In genomic region chr12:19201653-19202052, GRCh38 we compare ENCODE assay signal across 29 cellular contexts.
A peak's percentile ranks its signal among the peaks of the same experiment; 100 is the strongest.
DNase-seq lines count a peak whose midpoint lies in the region; ATAC-seq, FAIRE-seq and TF ChIP-seq lines count a peak whose summit lies in the region.
"Had no signal": no experiment of that assay in that cellular context is flagged by ENCODE, and none has a peak within 500 bp of the region (broad histone marks: within the 10 kb centered on the region; RNA-seq: fewer than 3 reads in every experiment).

No MANE protein-coding gene starts in this region.

- intact Hi-C loops in right lobe of liver (cut with DNase I) (no loop called here), HepG2 (cut with micrococcal nuclease; ENCODE audit: unreplicated experiment) (no loop called here)

- peak in 3 of 4 donors; percentile 28 to 74 (median 28) for ATAC-seq in right lobe of liver
- ATAC-seq in HepG2 = no peak
- ATAC-seq: activated CD4-positive, alpha-beta T cell treated with anti-CD3 and anti-CD28 coated beads for 36 hours; activated CD8-positive, alpha-beta T cell treated with anti-CD3 and anti-CD28 coated beads, Interleukin-2, amount 10 ng/mL, durations not matched to agents 7 days and 5 days; CD8-positive, alpha-beta T cell; left ventricle myocardium superior; Panc1; stimulated activated naive CD8-positive, alpha-beta T cell treated with anti-CD3 and anti-CD28 coated beads, Interleukin-15, amount 100 ng/mL, for 72 hours had no signal

- WGBS in right lobe of liver (ENCODE audit: insufficient coverage, low coverage, low lambda C conversion rate, missing lambda C conversion rate) = 57% methylated on average over 3 of the region's 3 CpGs
- 97% methylated on average over 3 of the region's 3 CpGs for WGBS in HepG2 (ENCODE audit: low lambda C conversion rate)

- POLR2A ChIA-PET in HepG2 (lab: Yijun Ruan, JAX) = no interaction called here

- in situ Hi-C loops in HepG2 (cut with HindIII; ENCODE audit: extremely low pct_ligation_motif_present, low pct_unique_long_range_greater_than_20kb) = no loop called here

- TF ChIP-seq POLR2A in right lobe of liver (IDR thresholded peaks at IDR 0.05) (no peak), HepG2 (IDR thresholded peaks at IDR 0.05; ENCODE audit: insufficient read depth in 1 of 2, low read depth in 2 of 2, low read length in 2 of 2) (no peak), Peyer's patch (IDR thresholded peaks at IDR 0.05) (no peak)

- H4K20me1 ChIP-seq in HepG2 (ENCODE audit: insufficient read depth, low read length) = no peaks in the 10 kb centered on the region

- H3K27ac ChIP-seq in right lobe of liver = no peak overlapping the region
- no peak overlapping the region for H3K27ac ChIP-seq in HepG2 (ENCODE audit: extremely low read length, insufficient read depth, low read length)
- H3K27ac ChIP-seq in Peyer's patch = no peak overlapping the region
- H3K27ac ChIP-seq: brain microvascular endothelial cell had no signal

- BruUV-seq in HepG2 (replicated peaks; lab: Mats Ljungman, UMichigan) = no TSS peak

- TF ChIP-seq RAD21 in HepG2 (CRISPR knock-in tag; IDR thresholded peaks at IDR 0.05) = no peak

- H3K9me3 ChIP-seq in right lobe of liver (no peaks in the 10 kb centered on the region), HepG2 (ENCODE audit: low read length) (no peaks in the 10 kb centered on the region), adipocyte (ENCODE audit: control insufficient read depth, low read length) (no peaks in the 10 kb centered on the region), Peyer's patch (no peaks in the 10 kb centered on the region)
- H3K9me3 ChIP-seq: HAP-1, right atrium auricular region had no signal

- H3K4me3 ChIP-seq in right lobe of liver = no peak overlapping the region
- H3K4me3 ChIP-seq in HepG2 (replicated peaks in 1 of 3; ENCODE audit: insufficient read depth in 1 of 3, low read depth in 2 of 3, low read length in 3 of 3) = no peak overlapping the region
- no peak overlapping the region for H3K4me3 ChIP-seq in adipocyte (ENCODE audit: low read length)
- H3K4me3 ChIP-seq in Peyer's patch = no peak overlapping the region
- H3K4me3 ChIP-seq: HAP-1, right atrium auricular region had no signal

- TF ChIP-seq CTCF in right lobe of liver (IDR thresholded peaks at IDR 0.05) (no peak), HepG2 (CRISPR knock-in tag; IDR thresholded peaks at IDR 0.05) (no peak), Peyer's patch (IDR thresholded peaks at IDR 0.05) (no peak)

- CTCF ChIA-PET in HepG2 (lab: Yijun Ruan, JAX; ENCODE audit: low intra/inter-chr PET ratio, low total read pairs) = no interaction called here

- peaks cover 0 to 4% (median 0%) of the 10 kb centered on the region in 4 donors for H3K4me1 ChIP-seq in right lobe of liver
- H3K4me1 ChIP-seq in HepG2 (ENCODE audit: insufficient read depth, low read length) = no peaks in the 10 kb centered on the region; the same call in 1 of the 2 replicates
- peaks cover 10% of the 10 kb centered on the region for H3K4me1 ChIP-seq in adipocyte (ENCODE audit: control insufficient read depth, insufficient read depth, low read length)
- no peaks in the 10 kb centered on the region for H3K4me1 ChIP-seq in Peyer's patch

- no peak for DNase-seq in right lobe of liver
- no peak for DNase-seq in HepG2 (ENCODE audit: low spot score)
- peak; percentile 60 for DNase-seq in adipocyte (ENCODE audit: low read depth)
- peak; percentile 55 for DNase-seq in glomerular visceral epithelial cell (ENCODE audit: extremely low spot score)
- DNase-seq in NOMO-1 (lab: John Stamatoyannopoulos, UW; ENCODE audit: unreplicated experiment in 2 of 2) = no peak
- no peak for DNase-seq in mesenteric fat pad (ENCODE audit: low spot score)
- DNase-seq in Peyer's patch = no peak
- no peak for DNase-seq in C1 segment of cervical spinal cord (lab: John Stamatoyannopoulos, UW)
- DNase-seq: activated CD4-positive, alpha-beta T cell treated with anti-CD3 and anti-CD28 coated beads for 36 hours; activated CD8-positive, alpha-beta T cell treated with anti-CD3 and anti-CD28 coated beads, Interleukin-2, amount 10 ng/mL, durations not matched to agents 7 days and 5 days; activated naive CD4-positive, alpha-beta T cell treated with anti-CD3 and anti-CD28 coated beads for 36 hours; amniotic stem cell; brain microvascular endothelial cell; CD8-positive, alpha-beta T cell; glutamatergic neuron; islet precursor cell; left ventricle myocardium superior; NCI-H1092; NCI-H187 treated with DMSO at 0.1 percent for 48 hours; NCI-H2227 treated with DMSO at 0.1 percent for 48 hours; NCI-H69; SIG-M5; stimulated activated CD4-positive, alpha-beta T cell treated with anti-CD3 and anti-CD28 coated beads, Interleukin-12 subunit alpha, Interleukin-12 subunit beta, amount 100 ng/mL, for 4 hours; stimulated activated CD4-positive, alpha-beta T cell treated with anti-CD3 and anti-CD28 coated beads, Interleukin-2, amount 100 ng/mL, for 48 hours; stimulated activated naive CD8-positive, alpha-beta T cell treated with anti-CD3 and anti-CD28 coated beads, Interleukin-15, amount 100 ng/mL, for 72 hours had no signal

- no peaks in the 10 kb centered on the region for H3K36me3 ChIP-seq in right lobe of liver
- H3K36me3 ChIP-seq in HepG2 (replicated peaks in 1 of 2; ENCODE audit: control insufficient read depth in 1 of 2, insufficient read depth in 2 of 2, low read length in 2 of 2) = no peaks in the 10 kb centered on the region
- no peaks in the 10 kb centered on the region for H3K36me3 ChIP-seq in adipocyte (ENCODE audit: control insufficient read depth, insufficient read depth, low read length, severe bottlenecking)
- no peaks in the 10 kb centered on the region for H3K36me3 ChIP-seq in Peyer's patch
- H3K36me3 ChIP-seq: brain microvascular endothelial cell, right atrium auricular region had no signal

- H3K27me3 ChIP-seq in right lobe of liver = no peaks in the 10 kb centered on the region
- no peaks in the 10 kb centered on the region for H3K27me3 ChIP-seq in HepG2 (ENCODE audit: control insufficient read depth in 1 of 2, insufficient read depth in 2 of 2, low read length in 2 of 2)
- no peaks in the 10 kb centered on the region for H3K27me3 ChIP-seq in adipocyte (replicated peaks; ENCODE audit: control insufficient read depth, insufficient read depth, low read length)
- no peaks in the 10 kb centered on the region for H3K27me3 ChIP-seq in Peyer's patch
- H3K27me3 ChIP-seq: brain microvascular endothelial cell, right atrium auricular region had no signal

- H2AFZ ChIP-seq in HepG2 (ENCODE audit: low read length) = no peak overlapping the region

- no peaks in the 10 kb centered on the region for H3K79me2 ChIP-seq in HepG2 (ENCODE audit: insufficient read depth, low read length)

- no peak for FAIRE-seq in HepG2 (lab: Jason Lieb, UNC)
- FAIRE-seq: urothelium cell line had no signal

- no peak overlapping the region for H3K4me2 ChIP-seq in HepG2 (ENCODE audit: low read depth, low read length)

- H3K9ac ChIP-seq in HepG2 (ENCODE audit: insufficient read depth, low read depth, low read length) (no peak overlapping the region), adipocyte (ENCODE audit: low read length) (no peak overlapping the region)

- TF ChIP-seq EP300 in HepG2 (IDR thresholded peaks at IDR 0.05; ENCODE audit: low read depth in 2 of 2, low read length in 2 of 2) (no peak), HepG2 (CRISPR knock-in tag; IDR thresholded peaks at IDR 0.05; ENCODE audit: borderline replicate concordance) (no peak)

TF ChIP-seq in HepG2, 621 proteins besides CTCF, POLR2A, EP300 and RAD21 (continues in another document):
- TF ChIP-seq NFIC (IDR thresholded peaks at IDR 0.05; ENCODE audit: low read length) (no peak), ZNF883 (CRISPR knock-in tag; IDR thresholded peaks at IDR 0.05; ENCODE audit: not compliant biosample characterization) (no peak), TCF12 (IDR thresholded peaks at IDR 0.05) (no peak), TCF12 (CRISPR knock-in tag; IDR thresholded peaks at IDR 0.05) (no peak), HOXA7 (CRISPR knock-in tag; IDR thresholded peaks at IDR 0.05) (no peak), RNF2 (conservative IDR thresholded peaks at IDR 0.05; ENCODE audit: low read depth) (no peak), BCL3 (CRISPR knock-in tag; IDR thresholded peaks at IDR 0.05) (no peak), TP53 (CRISPR knock-in tag; conservative IDR thresholded peaks at IDR 0.05) (no peak), ZNF709 (CRISPR knock-in tag; IDR thresholded peaks at IDR 0.05) (no peak), GATA4 (IDR thresholded peaks at IDR 0.05; ENCODE audit: borderline replicate concordance, low read depth) (no peak), KMT2A (CRISPR knock-in tag; IDR thresholded peaks at IDR 0.05) (no peak), TEAD3 (CRISPR knock-in tag; optimal IDR thresholded peaks at IDR 0.05; ENCODE audit: borderline replicate concordance) (no peak)

Comparison
In these comparisons a context has a peak if more than half of its experiments do, and no peak if none do; other contexts are left out.
1. DNase-seq: peak in adipocyte (single experiment) and glomerular visceral epithelial cell (single experiment); none in right lobe of liver (0 of 3), HepG2 (single experiment), NOMO-1 (0 of 2), mesenteric fat pad (single experiment), Peyer's patch (0 of 3) and C1 segment of cervical spinal cord (0 of 14).